Comparison of ENCODE assay signal across 8 cellular contexts in genomic region chr22:44182591-44183588, GRCh38. TPM values are rescaled to one million over a fixed set of nuclear protein-coding genes. Genes with fewer than 3 reads are reported as not detected.
A peak's percentile ranks its signal among the peaks of the same experiment; 100 is the strongest.
DNase-seq lines count a peak whose midpoint lies in the region; ATAC-seq and TF ChIP-seq lines count a peak whose summit lies in the region.

No MANE protein-coding gene starts in this region.

- H3K9me3 ChIP-seq in CD8-positive, alpha-beta memory T cell (ENCODE audit: low read length): no peaks in the 10 kb centered on the region
- H3K9me3 ChIP-seq in OCI-LY1 (ENCODE audit: low read length): no peaks in the 10 kb centered on the region

- H3K27me3 ChIP-seq in CD8-positive, alpha-beta memory T cell (ENCODE audit: insufficient read depth, low read length, poor library complexity, severe bottlenecking): no peaks in the 10 kb centered on the region
- H3K27me3 ChIP-seq in OCI-LY1 (ENCODE audit: insufficient read depth, low read length): peaks cover 12% of the 10 kb centered on the region

- no peaks in the 10 kb centered on the region for H4K20me1 ChIP-seq in OCI-LY1 (ENCODE audit: insufficient read depth, low read length)

- H3K36me3 Mint-ChIP-seq in CD8-positive, alpha-beta memory T cell: peaks cover 0 to 43% (median 4%) of the 10 kb centered on the region in 3 donors
- no peaks in the 10 kb centered on the region for H3K36me3 Mint-ChIP-seq in progenitor cell of endocrine pancreas (ENCODE audit: insufficient read depth)

- H3K4me1 ChIP-seq in CD8-positive, alpha-beta memory T cell (ENCODE audit: insufficient read depth, low read length): peaks cover 24% of the 10 kb centered on the region
- H3K4me1 ChIP-seq in OCI-LY1 (ENCODE audit: insufficient read depth, low read length, severe bottlenecking): peaks cover 16% of the 10 kb centered on the region

- no peaks in the 10 kb centered on the region for H3K9me3 Mint-ChIP-seq in CD8-positive, alpha-beta memory T cell
- H3K9me3 Mint-ChIP-seq in progenitor cell of endocrine pancreas (ENCODE audit: low read depth): no peaks in the 10 kb centered on the region

- TF ChIP-seq CTCF in OCI-LY1 (IDR thresholded peaks at IDR 0.05; ENCODE audit: low read length) (no peak), progenitor cell of endocrine pancreas (IDR thresholded peaks at IDR 0.05; ENCODE audit: unreplicated experiment) (no peak)

- H3K4me3 ChIP-seq in CD8-positive, alpha-beta memory T cell (ENCODE audit: low read length): peak overlapping the region; percentile 61
- H3K4me3 ChIP-seq in OCI-LY1 (ENCODE audit: low read depth, low read length, poor library complexity, severe bottlenecking): peak overlapping the region; percentile 5

- H3K27ac Mint-ChIP-seq in CD8-positive, alpha-beta memory T cell: peak overlapping the region; percentile 94 to 99 (median 98)
- no peak overlapping the region for H3K27ac Mint-ChIP-seq in progenitor cell of endocrine pancreas

- peaks cover 23 to 46% (median 24%) of the 10 kb centered on the region in 3 donors for H3K4me1 Mint-ChIP-seq in CD8-positive, alpha-beta memory T cell
- H3K4me1 Mint-ChIP-seq in progenitor cell of endocrine pancreas (ENCODE audit: low read depth): no peaks in the 10 kb centered on the region

- H3K79me2 ChIP-seq in OCI-LY1 (ENCODE audit: insufficient read depth, low read length): no peaks in the 10 kb centered on the region

- no peak for ATAC-seq in HG02571 (IDR thresholded peaks at IDR 0.05; ENCODE audit: unreplicated experiment)

- DNase-seq in CD8-positive, alpha-beta memory T cell: peak; percentile 21 to 72 (median 50)
- DNase-seq in pons (ENCODE audit: low spot score) (peak; percentile 64), progenitor cell of endocrine pancreas (ENCODE audit: low spot score, unreplicated experiment) (no peak), amniotic stem cell (lab: John Stamatoyannopoulos, UW) (no peak), NCI-H345 (lab: John Stamatoyannopoulos, UW) (no peak)

- no peaks in the 10 kb centered on the region for H3K27me3 Mint-ChIP-seq in CD8-positive, alpha-beta memory T cell
- H3K27me3 Mint-ChIP-seq in progenitor cell of endocrine pancreas: peaks cover 28% of the 10 kb centered on the region

- H2AFZ ChIP-seq in OCI-LY1 (ENCODE audit: low read length): no peak overlapping the region

- 56 to 64% (median 63%) methylated on average over 25 of the region's 25 CpGs for WGBS in adipose tissue, 3 donors

- CTCF ChIA-PET in CD8-positive, alpha-beta memory T cell (lab: Charles Lee): interaction anchor here (1.1 to 1.6 kb wide), 2 partner anchors 101 to 190 kb away, joined by 4 to 5 read pairs; no protein-coding TSS in a partner anchor

- POLR2A ChIA-PET in CD8-positive, alpha-beta memory T cell (lab: Charles Lee): no interaction called here

- H3K27ac ChIP-seq in CD8-positive, alpha-beta memory T cell (ENCODE audit: low read depth, low read length): peak overlapping the region; percentile 73
- no peak overlapping the region for H3K27ac ChIP-seq in OCI-LY1 (ENCODE audit: low read depth, low read length, poor library complexity, severe bottlenecking)
- H3K27ac ChIP-seq in adipose tissue (ENCODE audit: low read depth, low read length): peak overlapping the region; percentile 69

- peak overlapping the region; percentile 27 for H3K4me2 ChIP-seq in OCI-LY1 (ENCODE audit: low read length)

- no peaks in the 10 kb centered on the region for H3F3A ChIP-seq in OCI-LY1 (ENCODE audit: insufficient read depth, low read length)

- peak overlapping the region; percentile 85 to 96 (median 90) for H3K4me3 Mint-ChIP-seq in CD8-positive, alpha-beta memory T cell
- no peak overlapping the region for H3K4me3 Mint-ChIP-seq in progenitor cell of endocrine pancreas (ENCODE audit: low read depth)

- H3K9me2 ChIP-seq in OCI-LY1 (ENCODE audit: low read depth, low read length): no peaks in the 10 kb centered on the region

- peaks cover 17% of the 10 kb centered on the region for H3K36me3 ChIP-seq in CD8-positive, alpha-beta memory T cell (ENCODE audit: insufficient read depth, low read length)
- no peaks in the 10 kb centered on the region for H3K36me3 ChIP-seq in OCI-LY1 (ENCODE audit: insufficient read depth, low read length)

- H3K9ac ChIP-seq in OCI-LY1 (ENCODE audit: low read length): no peak overlapping the region

RNA-seq across cellular contexts. Expression of gene PARVG, which starts 2.2 kb away (rescaled TPM):
- 10 to 100 TPM; 56.0 to 57.4 TPM for total RNA-seq in CD8-positive, alpha-beta memory T cell
- polyA plus RNA-seq in CD8-positive, alpha-beta memory T cell: 94.4 TPM
- 10 to 100 TPM in 1 of 3 donors, 1 to 10 TPM in 2; 2.7 to 13.5 (median 7.3) TPM for polyA plus RNA-seq in adipose tissue
- total RNA-seq in progenitor cell of endocrine pancreas: 0.22 TPM in 1 of 2 replicates, not detected in the other

Comparison
In these comparisons a context has a peak if more than half of its experiments do, and no peak if none do; other contexts are left out.
1. DNase-seq: peak in CD8-positive, alpha-beta memory T cell (5 of 5) and pons (single experiment); none in progenitor cell of endocrine pancreas (single experiment), amniotic stem cell (single experiment) and NCI-H345 (single experiment).
2. RNA of gene PARVG, which starts 2.2 kb away (total RNA-seq): 56.0 to 57.4 TPM in CD8-positive, alpha-beta memory T cell; 0.22 TPM in progenitor cell of endocrine pancreas; every median in the first group is over 10 times any median in the second.